3 cellular contexts compared by ENCODE assay signal in the genomic region with DNA sequence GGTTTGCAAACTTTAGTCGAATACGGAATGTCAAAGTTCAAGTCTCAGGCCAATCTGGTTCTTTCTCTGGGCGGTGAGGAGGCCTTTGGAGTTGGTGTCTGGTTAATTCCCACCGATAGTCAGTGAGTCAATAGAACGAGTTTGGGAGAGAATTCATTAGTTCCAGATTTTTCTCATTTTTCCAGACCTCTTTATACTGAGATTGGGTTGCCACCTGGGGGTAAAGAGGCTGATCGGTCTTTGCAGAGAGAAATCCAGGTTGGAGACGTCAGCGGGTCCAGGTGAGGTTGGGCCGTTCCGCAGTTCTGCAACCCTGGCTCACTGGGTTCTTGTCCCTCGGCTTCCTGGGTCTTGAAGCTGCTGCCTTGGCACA.
TF ChIP-seq lines count a peak whose summit lies in the region.

No MANE protein-coding gene starts in this region.

TF ChIP-seq in SK-N-SH, 30 proteins besides CTCF, POLR2A, EP300 and RAD21 (continues in another document):
- no peak for TF ChIP-seq TAF1 (IDR thresholded peaks at IDR 0.05; ENCODE audit: borderline replicate concordance, low read depth, low read length)
- no peak for TF ChIP-seq MEF2A (IDR thresholded peaks at IDR 0.05; ENCODE audit: borderline replicate concordance, low read depth)
- no peak for TF ChIP-seq FOXM1 (IDR thresholded peaks at IDR 0.05; ENCODE audit: low read depth)
- TF ChIP-seq, protein P1, sequence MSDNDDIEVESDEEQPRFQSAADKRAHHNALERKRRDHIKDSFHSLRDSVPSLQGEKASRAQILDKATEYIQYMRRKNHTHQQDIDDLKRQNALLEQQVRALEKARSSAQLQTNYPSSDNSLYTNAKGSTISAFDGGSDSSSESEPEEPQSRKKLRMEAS (IDR thresholded peaks at IDR 0.05; ENCODE audit: low read depth): no peak
- TF ChIP-seq, protein P2, sequence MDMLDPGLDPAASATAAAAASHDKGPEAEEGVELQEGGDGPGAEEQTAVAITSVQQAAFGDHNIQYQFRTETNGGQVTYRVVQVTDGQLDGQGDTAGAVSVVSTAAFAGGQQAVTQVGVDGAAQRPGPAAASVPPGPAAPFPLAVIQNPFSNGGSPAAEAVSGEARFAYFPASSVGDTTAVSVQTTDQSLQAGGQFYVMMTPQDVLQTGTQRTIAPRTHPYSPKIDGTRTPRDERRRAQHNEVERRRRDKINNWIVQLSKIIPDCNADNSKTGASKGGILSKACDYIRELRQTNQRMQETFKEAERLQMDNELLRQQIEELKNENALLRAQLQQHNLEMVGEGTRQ (IDR thresholded peaks at IDR 0.05; ENCODE audit: borderline replicate concordance, low read depth, low read length): no peak
- no peak for TF ChIP-seq JUND (IDR thresholded peaks at IDR 0.05)
- no peak for TF ChIP-seq GABPA (IDR thresholded peaks at IDR 0.05; ENCODE audit: low read depth)
- TF ChIP-seq FOXJ3 (CRISPR knock-in tag; IDR thresholded peaks at IDR 0.05): no peak
- TF ChIP-seq RXRA (IDR thresholded peaks at IDR 0.05; ENCODE audit: borderline replicate concordance, low read depth): no peak
- no peak for TF ChIP-seq YY1 (IDR thresholded peaks at IDR 0.05; ENCODE audit: low read depth)
- no peak for TF ChIP-seq RCOR1 (IDR thresholded peaks at IDR 0.05; ENCODE audit: low read length)
- no peak for TF ChIP-seq TEAD4 (IDR thresholded peaks at IDR 0.05; ENCODE audit: borderline replicate concordance, insufficient read depth)
- TF ChIP-seq, protein P3, sequence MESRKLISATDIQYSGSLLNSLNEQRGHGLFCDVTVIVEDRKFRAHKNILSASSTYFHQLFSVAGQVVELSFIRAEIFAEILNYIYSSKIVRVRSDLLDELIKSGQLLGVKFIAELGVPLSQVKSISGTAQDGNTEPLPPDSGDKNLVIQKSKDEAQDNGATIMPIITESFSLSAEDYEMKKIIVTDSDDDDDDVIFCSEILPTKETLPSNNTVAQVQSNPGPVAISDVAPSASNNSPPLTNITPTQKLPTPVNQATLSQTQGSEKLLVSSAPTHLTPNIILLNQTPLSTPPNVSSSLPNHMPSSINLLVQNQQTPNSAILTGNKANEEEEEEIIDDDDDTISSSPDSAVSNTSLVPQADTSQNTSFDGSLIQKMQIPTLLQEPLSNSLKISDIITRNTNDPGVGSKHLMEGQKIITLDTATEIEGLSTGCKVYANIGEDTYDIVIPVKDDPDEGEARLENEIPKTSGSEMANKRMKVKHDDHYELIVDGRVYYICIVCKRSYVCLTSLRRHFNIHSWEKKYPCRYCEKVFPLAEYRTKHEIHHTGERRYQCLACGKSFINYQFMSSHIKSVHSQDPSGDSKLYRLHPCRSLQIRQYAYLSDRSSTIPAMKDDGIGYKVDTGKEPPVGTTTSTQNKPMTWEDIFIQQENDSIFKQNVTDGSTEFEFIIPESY (IDR thresholded peaks at IDR 0.05; ENCODE audit: borderline replicate concordance, low read depth): no peak

TF ChIP-seq in SK-N-SH treated with all-trans-retinoic acid at 6 μM for 48 hours, 23 proteins besides CTCF, POLR2A, EP300 and RAD21:
- TF ChIP-seq ZFP30 (CRISPR knock-in tag; IDR thresholded peaks at IDR 0.05) (no peak), CSDC2 (CRISPR knock-in tag; IDR thresholded peaks at IDR 0.05) (no peak), SNAI2 (CRISPR knock-in tag; IDR thresholded peaks at IDR 0.05) (no peak), ZNF70 (CRISPR knock-in tag; IDR thresholded peaks at IDR 0.05) (no peak), PPARA (CRISPR knock-in tag; IDR thresholded peaks at IDR 0.05; ENCODE audit: borderline replicate concordance) (no peak), GLIS3 (CRISPR knock-in tag; IDR thresholded peaks at IDR 0.05) (no peak), ARNTL (CRISPR knock-in tag; IDR thresholded peaks at IDR 0.05; ENCODE audit: borderline replicate concordance, low read depth) (no peak), ZNF8 (CRISPR knock-in tag; IDR thresholded peaks at IDR 0.05) (no peak), TOX (CRISPR knock-in tag; IDR thresholded peaks at IDR 0.05; ENCODE audit: borderline replicate concordance) (no peak)
- TF ChIP-seq, protein P4, sequence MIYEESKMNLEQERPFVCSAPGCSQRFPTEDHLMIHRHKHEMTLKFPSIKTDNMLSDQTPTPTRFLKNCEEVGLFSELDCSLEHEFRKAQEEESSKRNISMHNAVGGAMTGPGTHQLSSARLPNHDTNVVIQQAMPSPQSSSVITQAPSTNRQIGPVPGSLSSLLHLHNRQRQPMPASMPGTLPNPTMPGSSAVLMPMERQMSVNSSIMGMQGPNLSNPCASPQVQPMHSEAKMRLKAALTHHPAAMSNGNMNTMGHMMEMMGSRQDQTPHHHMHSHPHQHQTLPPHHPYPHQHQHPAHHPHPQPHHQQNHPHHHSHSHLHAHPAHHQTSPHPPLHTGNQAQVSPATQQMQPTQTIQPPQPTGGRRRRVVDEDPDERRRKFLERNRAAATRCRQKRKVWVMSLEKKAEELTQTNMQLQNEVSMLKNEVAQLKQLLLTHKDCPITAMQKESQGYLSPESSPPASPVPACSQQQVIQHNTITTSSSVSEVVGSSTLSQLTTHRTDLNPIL (CRISPR knock-in tag; IDR thresholded peaks at IDR 0.05; ENCODE audit: low read depth): no peak
- TF ChIP-seq, protein P5, sequence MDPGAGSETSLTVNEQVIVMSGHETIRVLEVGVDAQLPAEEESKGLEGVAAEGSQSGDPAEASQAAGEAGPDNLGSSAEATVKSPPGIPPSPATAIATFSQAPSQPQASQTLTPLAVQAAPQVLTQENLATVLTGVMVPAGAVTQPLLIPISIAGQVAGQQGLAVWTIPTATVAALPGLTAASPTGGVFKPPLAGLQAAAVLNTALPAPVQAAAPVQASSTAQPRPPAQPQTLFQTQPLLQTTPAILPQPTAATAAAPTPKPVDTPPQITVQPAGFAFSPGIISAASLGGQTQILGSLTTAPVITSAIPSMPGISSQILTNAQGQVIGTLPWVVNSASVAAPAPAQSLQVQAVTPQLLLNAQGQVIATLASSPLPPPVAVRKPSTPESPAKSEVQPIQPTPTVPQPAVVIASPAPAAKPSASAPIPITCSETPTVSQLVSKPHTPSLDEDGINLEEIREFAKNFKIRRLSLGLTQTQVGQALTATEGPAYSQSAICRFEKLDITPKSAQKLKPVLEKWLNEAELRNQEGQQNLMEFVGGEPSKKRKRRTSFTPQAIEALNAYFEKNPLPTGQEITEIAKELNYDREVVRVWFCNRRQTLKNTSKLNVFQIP (CRISPR knock-in tag; IDR thresholded peaks at IDR 0.05; ENCODE audit: borderline replicate concordance, low read depth): no peak
- TF ChIP-seq, protein P6, sequence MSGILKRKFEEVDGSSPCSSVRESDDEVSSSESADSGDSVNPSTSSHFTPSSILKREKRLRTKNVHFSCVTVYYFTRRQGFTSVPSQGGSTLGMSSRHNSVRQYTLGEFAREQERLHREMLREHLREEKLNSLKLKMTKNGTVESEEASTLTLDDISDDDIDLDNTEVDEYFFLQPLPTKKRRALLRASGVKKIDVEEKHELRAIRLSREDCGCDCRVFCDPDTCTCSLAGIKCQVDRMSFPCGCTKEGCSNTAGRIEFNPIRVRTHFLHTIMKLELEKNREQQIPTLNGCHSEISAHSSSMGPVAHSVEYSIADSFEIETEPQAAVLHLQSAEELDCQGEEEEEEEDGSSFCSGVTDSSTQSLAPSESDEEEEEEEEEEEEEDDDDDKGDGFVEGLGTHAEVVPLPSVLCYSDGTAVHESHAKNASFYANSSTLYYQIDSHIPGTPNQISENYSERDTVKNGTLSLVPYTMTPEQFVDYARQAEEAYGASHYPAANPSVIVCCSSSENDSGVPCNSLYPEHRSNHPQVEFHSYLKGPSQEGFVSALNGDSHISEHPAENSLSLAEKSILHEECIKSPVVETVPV (CRISPR knock-in tag; IDR thresholded peaks at IDR 0.05): no peak
- TF ChIP-seq, protein P7, sequence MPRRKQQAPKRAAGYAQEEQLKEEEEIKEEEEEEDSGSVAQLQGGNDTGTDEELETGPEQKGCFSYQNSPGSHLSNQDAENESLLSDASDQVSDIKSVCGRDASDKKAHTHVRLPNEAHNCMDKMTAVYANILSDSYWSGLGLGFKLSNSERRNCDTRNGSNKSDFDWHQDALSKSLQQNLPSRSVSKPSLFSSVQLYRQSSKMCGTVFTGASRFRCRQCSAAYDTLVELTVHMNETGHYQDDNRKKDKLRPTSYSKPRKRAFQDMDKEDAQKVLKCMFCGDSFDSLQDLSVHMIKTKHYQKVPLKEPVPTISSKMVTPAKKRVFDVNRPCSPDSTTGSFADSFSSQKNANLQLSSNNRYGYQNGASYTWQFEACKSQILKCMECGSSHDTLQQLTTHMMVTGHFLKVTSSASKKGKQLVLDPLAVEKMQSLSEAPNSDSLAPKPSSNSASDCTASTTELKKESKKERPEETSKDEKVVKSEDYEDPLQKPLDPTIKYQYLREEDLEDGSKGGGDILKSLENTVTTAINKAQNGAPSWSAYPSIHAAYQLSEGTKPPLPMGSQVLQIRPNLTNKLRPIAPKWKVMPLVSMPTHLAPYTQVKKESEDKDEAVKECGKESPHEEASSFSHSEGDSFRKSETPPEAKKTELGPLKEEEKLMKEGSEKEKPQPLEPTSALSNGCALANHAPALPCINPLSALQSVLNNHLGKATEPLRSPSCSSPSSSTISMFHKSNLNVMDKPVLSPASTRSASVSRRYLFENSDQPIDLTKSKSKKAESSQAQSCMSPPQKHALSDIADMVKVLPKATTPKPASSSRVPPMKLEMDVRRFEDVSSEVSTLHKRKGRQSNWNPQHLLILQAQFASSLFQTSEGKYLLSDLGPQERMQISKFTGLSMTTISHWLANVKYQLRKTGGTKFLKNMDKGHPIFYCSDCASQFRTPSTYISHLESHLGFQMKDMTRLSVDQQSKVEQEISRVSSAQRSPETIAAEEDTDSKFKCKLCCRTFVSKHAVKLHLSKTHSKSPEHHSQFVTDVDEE (CRISPR knock-in tag; IDR thresholded peaks at IDR 0.05): no peak

TF ChIP-seq in GM12878, 131 proteins besides CTCF, POLR2A, EP300 and RAD21:
- TF ChIP-seq TAF1 (IDR thresholded peaks at IDR 0.05; ENCODE audit: borderline replicate concordance, low read depth, low read length): no peak
- TF ChIP-seq, protein P8, sequence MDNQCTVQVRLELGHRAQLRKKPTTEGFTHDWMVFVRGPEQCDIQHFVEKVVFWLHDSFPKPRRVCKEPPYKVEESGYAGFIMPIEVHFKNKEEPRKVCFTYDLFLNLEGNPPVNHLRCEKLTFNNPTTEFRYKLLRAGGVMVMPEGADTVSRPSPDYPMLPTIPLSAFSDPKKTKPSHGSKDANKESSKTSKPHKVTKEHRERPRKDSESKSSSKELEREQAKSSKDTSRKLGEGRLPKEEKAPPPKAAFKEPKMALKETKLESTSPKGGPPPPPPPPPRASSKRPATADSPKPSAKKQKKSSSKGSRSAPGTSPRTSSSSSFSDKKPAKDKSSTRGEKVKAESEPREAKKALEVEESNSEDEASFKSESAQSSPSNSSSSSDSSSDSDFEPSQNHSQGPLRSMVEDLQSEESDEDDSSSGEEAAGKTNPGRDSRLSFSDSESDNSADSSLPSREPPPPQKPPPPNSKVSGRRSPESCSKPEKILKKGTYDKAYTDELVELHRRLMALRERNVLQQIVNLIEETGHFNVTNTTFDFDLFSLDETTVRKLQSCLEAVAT (IDR thresholded peaks at IDR 0.05): peak; percentile 89
